ENCODE assay signal across 8 cellular contexts in genomic region chr1:44985747-44986359, GRCh38. TPM values are rescaled to one million over a fixed set of nuclear protein-coding genes. Genes with fewer than 3 reads are reported as not detected.
DNase-seq lines count a peak whose midpoint lies in the region; ATAC-seq, FAIRE-seq and TF ChIP-seq lines count a peak whose summit lies in the region.

No MANE protein-coding gene starts in this region.

- H3K36me3 ChIP-seq in BLaER1 (peaks cover 7% of the 10 kb centered on the region), SK-N-SH (replicated peaks in 1 of 2; ENCODE audit: control insufficient read depth in 1 of 2, insufficient read depth in 2 of 2, low read length in 1 of 2) (peaks cover 0 to under 1% of the 10 kb centered on the region in 2 experiments)

- intact Hi-C loops in sciatic nerve (cut with DNase I) = no loop called here
- intact Hi-C loops in posterior vena cava (cut with DNase I) = no loop called here

- WGBS in SK-N-SH (ENCODE audit: low lambda C conversion rate) = 2% methylated on average over 19 of the region's 19 CpGs

- no peaks in the 10 kb centered on the region for H4K20me1 ChIP-seq in BLaER1
- no peaks in the 10 kb centered on the region for H4K20me1 ChIP-seq in SK-N-SH (ENCODE audit: insufficient read depth)

- POLR2A ChIA-PET in SK-N-SH (lab: Yijun Ruan, JAX) = interaction anchor here (0.6 to 1.0 kb wide), 5 partner anchors 177 to 354 kb away, joined by 3 to 5 read pairs (median 3); partner anchors contain the start of genes BTBD19, MUTYH, PLK3 and RPS8

- H2AFZ ChIP-seq in SK-N-SH (ENCODE audit: low read depth) = peak overlapping the region; percentile 81

- TF ChIP-seq EP300 in SK-N-SH (IDR thresholded peaks at IDR 0.05; ENCODE audit: borderline replicate concordance in 1 of 2, low read depth in 1 of 2, low read length in 1 of 2) = no peak

- no peaks in the 10 kb centered on the region for H3K9me2 ChIP-seq in SK-N-SH

- no peak for DNase-seq in SK-N-SH
- peak in 1 of 2 donors; percentile 18 for DNase-seq in foreskin fibroblast
- no peak for DNase-seq in sciatic nerve (ENCODE audit: low spot score)
- DNase-seq in AG20443 (ENCODE audit: low spot score) = no peak
- no peak for DNase-seq in GM12892 (ENCODE audit: insufficient read length)
- no peak for DNase-seq in posterior vena cava (ENCODE audit: low spot score)

- peak overlapping the region; percentile 84 for H3K9ac ChIP-seq in BLaER1
- peak overlapping the region; percentile 53; the same call in 1 of the 2 replicates for H3K9ac ChIP-seq in SK-N-SH

- H3K4me2 ChIP-seq in BLaER1 (peak overlapping the region; percentile 98), SK-N-SH (peak overlapping the region; percentile 84)

- CTCF ChIA-PET in SK-N-SH (lab: Yijun Ruan, JAX) = interaction anchor here (1.0 to 2.3 kb wide), 5 partner anchors 10 to 185 kb away, joined by 3 to 7 read pairs (median 3); partner anchors contain the start of gene PLK3

- no peaks in the 10 kb centered on the region for H3K27me3 ChIP-seq in BLaER1
- no peaks in the 10 kb centered on the region for H3K27me3 ChIP-seq in SK-N-SH (ENCODE audit: insufficient read depth)

- peak overlapping the region; percentile 59 for H3K27ac ChIP-seq in BLaER1
- peak overlapping the region in 1 of 2 experiments; percentile 33; a peak in 1 of 4 replicates for H3K27ac ChIP-seq in SK-N-SH (ENCODE audit: low read depth in 2 of 2, low read length in 1 of 2)

- FAIRE-seq in GM12892 (lab: Jason Lieb, UNC) = no peak

- TF ChIP-seq POLR2A in GM12892 (IDR thresholded peaks at IDR 0.05; ENCODE audit: low read depth, low read length) = no peak

- peaks cover 7% of the 10 kb centered on the region for H3F3A ChIP-seq in SK-N-SH (replicated peaks; ENCODE audit: insufficient read depth)

- no peaks in the 10 kb centered on the region for H3K9me3 ChIP-seq in BLaER1
- H3K9me3 ChIP-seq in SK-N-SH = no peaks in the 10 kb centered on the region

- TF ChIP-seq CTCF in SK-N-SH (IDR thresholded peaks at IDR 0.05) (no peak), foreskin fibroblast (IDR thresholded peaks at IDR 0.05; ENCODE audit: low read depth, low read length) (no peak)

- ATAC-seq in GM21528 (IDR thresholded peaks at IDR 0.05; ENCODE audit: low FRiP score, unreplicated experiment) = peak; percentile 16
- ATAC-seq in sciatic nerve = peak; percentile 1

- TF ChIP-seq RAD21 in SK-N-SH (IDR thresholded peaks at IDR 0.05; ENCODE audit: low read length) = no peak

- peaks cover 30% of the 10 kb centered on the region for H3K79me2 ChIP-seq in SK-N-SH (ENCODE audit: insufficient read depth)

- peaks cover 19% of the 10 kb centered on the region for H3K4me1 ChIP-seq in BLaER1
- H3K4me1 ChIP-seq in SK-N-SH (ENCODE audit: control insufficient read depth in 1 of 2, insufficient read depth in 2 of 2, low read depth in 1 of 2, low read length in 1 of 2) = peaks cover 5 to 9% of the 10 kb centered on the region in 2 experiments; a peak in 2 of 4 replicates

- H3K4me3 ChIP-seq in BLaER1 (peak overlapping the region; percentile 78), SK-N-SH (ENCODE audit: low read depth in 2 of 2, low read length in 1 of 2) (peak overlapping the region; percentile 74 to 75), foreskin fibroblast (ENCODE audit: low read depth in 1 of 2, low read length in 2 of 2) (peak overlapping the region; percentile 83 to 97)

TF ChIP-seq in SK-N-SH, 30 proteins besides CTCF, POLR2A, EP300 and RAD21:
- TF ChIP-seq TCF12 (IDR thresholded peaks at IDR 0.05) = no peak
- TF ChIP-seq GABPA (IDR thresholded peaks at IDR 0.05; ENCODE audit: low read depth) = 0 out of 2 replicates have a peak, but pooled peaks have one; percentile 2

RNA-seq across cellular contexts. Expression of gene EIF2B3, which starts 0.5 kb away (rescaled TPM):
- 21.3 and 24.8 TPM in 2 replicates for polyA plus RNA-seq in SK-N-SH (2012; rRNA removed)
- polyA plus RNA-seq in SK-N-SH (2012; cell fraction: cytosol; rRNA removed) = 29.3 and 31.5 TPM in 2 replicates
- 11.6 and 15.9 TPM in 2 replicates for polyA plus RNA-seq in SK-N-SH (2012; cell fraction: nucleus; rRNA removed)
- total RNA-seq in sciatic nerve (30.7 TPM), posterior vena cava (10 to 100 TPM; 25.9 to 26.8 TPM)
- 36.3 TPM for polyA plus RNA-seq in GM12892 (2012; ENCODE audit: missing spikeins)

RNA-seq across cellular contexts. Expression of gene HECTD3, which starts 25.3 kb away (rescaled TPM):
- 39.3 and 44.2 TPM in 2 replicates for polyA plus RNA-seq in SK-N-SH (2012; rRNA removed)
- 24.8 and 25.4 TPM in 2 replicates for polyA plus RNA-seq in SK-N-SH (2012; cell fraction: cytosol; rRNA removed)
- 111 and 121 TPM in 2 replicates for polyA plus RNA-seq in SK-N-SH (2012; cell fraction: nucleus; rRNA removed)
- total RNA-seq in sciatic nerve = 37.6 TPM
- 15.6 TPM for polyA plus RNA-seq in GM12892 (2012; ENCODE audit: missing spikeins)
- total RNA-seq in posterior vena cava = 10 to 100 TPM; 26.5 to 32.9 TPM

RNA-seq across cellular contexts. Expression of gene UROD, which starts 26.2 kb away (rescaled TPM):
- polyA plus RNA-seq in SK-N-SH (2012; rRNA removed) = 230 and 247 TPM in 2 replicates
- 122 and 163 TPM in 2 replicates for polyA plus RNA-seq in SK-N-SH (2012; cell fraction: cytosol; rRNA removed)
- polyA plus RNA-seq in SK-N-SH (2012; cell fraction: nucleus; rRNA removed) = 383 and 398 TPM in 2 replicates
- 76.1 TPM for total RNA-seq in sciatic nerve
- polyA plus RNA-seq in GM12892 (2012; ENCODE audit: missing spikeins) = 64.0 TPM
- 10 to 100 TPM; 59.5 to 68.6 TPM for total RNA-seq in posterior vena cava
